Comparison of ENCODE assay signal across 21 cellular contexts in the genomic region with DNA sequence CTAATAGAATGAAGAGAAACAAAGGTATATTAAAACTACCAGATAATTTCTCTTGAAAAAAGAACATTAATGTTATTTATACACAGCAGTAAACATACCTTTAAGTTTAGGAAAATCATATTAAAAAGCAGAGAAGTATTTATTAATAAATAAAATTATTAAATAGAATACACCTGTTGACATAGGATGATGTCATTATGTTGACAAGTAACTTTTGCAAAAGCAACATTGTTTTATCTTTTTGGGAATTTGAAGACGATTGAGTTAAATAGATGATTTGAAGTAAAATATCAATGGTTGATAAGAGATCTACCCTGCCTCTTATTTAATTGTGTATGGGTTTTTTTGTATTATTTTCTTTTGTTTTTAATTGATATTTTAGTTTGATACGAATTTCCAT.
A peak's percentile ranks its signal among the peaks of the same experiment; 100 is the strongest.
DNase-seq lines count a peak whose midpoint lies in the region; ATAC-seq, FAIRE-seq and TF ChIP-seq lines count a peak whose summit lies in the region.
"Had no signal": no experiment of that assay in that cellular context is flagged by ENCODE, and none has a peak within 500 bp of the region (broad histone marks: within the 10 kb centered on the region; RNA-seq: fewer than 3 reads in every experiment).

No MANE protein-coding gene starts in this region.

- 64 to 65% methylated on average over 2 of the region's 2 CpGs for WGBS in pancreas, 2 donors

- no peaks in the 10 kb centered on the region for H3K9me3 Mint-ChIP-seq in MCF 10A (ENCODE audit: unreplicated experiment)
- H3K9me3 Mint-ChIP-seq: GM23338, H9 had no signal

- FAIRE-seq in G401.6 (lab: Jason Lieb, UNC), result peak; percentile 88
- FAIRE-seq in endometrium (lab: Jason Lieb, UNC), result peak; percentile 15
- peak; percentile 75 for FAIRE-seq in pancreas (lab: Jason Lieb, UNC)
- FAIRE-seq: GM12878, GM19239 had no signal

- H3K36me3 ChIP-seq in pancreas, result no peaks in the 10 kb centered on the region
- H3K36me3 ChIP-seq: BLaER1 had no signal

- CTCF ChIA-PET in MCF 10A (lab: Yijun Ruan, JAX), result no interaction called here

- no peak overlapping the region for H3K4me3 ChIP-seq in pancreas
- H3K4me3 ChIP-seq: BLaER1, GM12878, GM23338 had no signal

- no peaks in the 10 kb centered on the region for H3K9me3 ChIP-seq in pancreas
- H3K9me3 ChIP-seq: BLaER1, Caco-2 had no signal

- no peak for ATAC-seq in pancreas
- no peak for ATAC-seq in GM21723 (IDR thresholded peaks at IDR 0.05; ENCODE audit: unreplicated experiment)
- ATAC-seq: CD8-positive, alpha-beta T cell; GM12878; GM23338; HCT116 had no signal

- no peaks in the 10 kb centered on the region for H3K4me1 ChIP-seq in pancreas
- H3K4me1 ChIP-seq: BLaER1, Caco-2 had no signal

- no peak overlapping the region for H3K4me3 Mint-ChIP-seq in MCF 10A (ENCODE audit: unreplicated experiment)
- H3K4me3 Mint-ChIP-seq: B cell; CD4-positive, CD25-positive, alpha-beta regulatory T cell; CD8-positive, alpha-beta T cell; GM23338; H9; HFFc6 had no signal

- peaks cover 0 to 4% (median 0%) of the 10 kb centered on the region in 4 donors for H3K27me3 ChIP-seq in pancreas
- H3K27me3 ChIP-seq: BLaER1 had no signal

- H3K27ac Mint-ChIP-seq in MCF 10A (ENCODE audit: low read depth, unreplicated experiment), result no peak overlapping the region
- H3K27ac Mint-ChIP-seq: B cell; CD4-positive, CD25-positive, alpha-beta regulatory T cell; CD8-positive, alpha-beta T cell; GM23338; H9; HFFc6 had no signal

- H3K27ac ChIP-seq in pancreas, result no peak overlapping the region
- H3K27ac ChIP-seq: BLaER1, C4-2B had no signal

- intact Hi-C loops in pancreas (cut with DNase I) (no loop called here), MCF 10A (cut with micrococcal nuclease) (no loop called here)

- no peaks in the 10 kb centered on the region for H3K36me3 Mint-ChIP-seq in MCF 10A (ENCODE audit: insufficient read depth, unreplicated experiment)
- H3K36me3 Mint-ChIP-seq: CD4-positive, CD25-positive, alpha-beta regulatory T cell; CD8-positive, alpha-beta T cell had no signal

- TF ChIP-seq CTCF in pancreas (IDR thresholded peaks at IDR 0.05) (no peak), MCF 10A (IDR thresholded peaks at IDR 0.05; ENCODE audit: unreplicated experiment) (no peak)

- BruUV-seq in MCF 10A (replicated peaks; lab: Mats Ljungman, UMichigan), result no TSS peak

- DNase-seq in pancreas, result no peak
- no peak for DNase-seq in MCF 10A (ENCODE audit: unreplicated experiment)
- no peak for DNase-seq in superior temporal gyrus (ENCODE audit: extremely low spot score)
- DNase-seq: Caco-2; CD4-positive, CD25-positive, alpha-beta regulatory T cell; CD8-positive, alpha-beta T cell; DMS153; DND-41; GDM1; H9; HFFc6 had no signal

- H3K27me3 Mint-ChIP-seq in MCF 10A (ENCODE audit: insufficient read depth, unreplicated experiment), result no peaks in the 10 kb centered on the region
- H3K27me3 Mint-ChIP-seq: B cell; CD4-positive, CD25-positive, alpha-beta regulatory T cell had no signal

- POLR2A ChIA-PET in MCF 10A (lab: Yijun Ruan, JAX), result no interaction called here

- H3K4me1 Mint-ChIP-seq in MCF 10A (ENCODE audit: insufficient read depth, unreplicated experiment), result no peaks in the 10 kb centered on the region
- H3K4me1 Mint-ChIP-seq: B cell; CD4-positive, CD25-positive, alpha-beta regulatory T cell; GM23338; H9 had no signal
